1 cellular context compared by ENCODE assay signal in the genomic region with DNA sequence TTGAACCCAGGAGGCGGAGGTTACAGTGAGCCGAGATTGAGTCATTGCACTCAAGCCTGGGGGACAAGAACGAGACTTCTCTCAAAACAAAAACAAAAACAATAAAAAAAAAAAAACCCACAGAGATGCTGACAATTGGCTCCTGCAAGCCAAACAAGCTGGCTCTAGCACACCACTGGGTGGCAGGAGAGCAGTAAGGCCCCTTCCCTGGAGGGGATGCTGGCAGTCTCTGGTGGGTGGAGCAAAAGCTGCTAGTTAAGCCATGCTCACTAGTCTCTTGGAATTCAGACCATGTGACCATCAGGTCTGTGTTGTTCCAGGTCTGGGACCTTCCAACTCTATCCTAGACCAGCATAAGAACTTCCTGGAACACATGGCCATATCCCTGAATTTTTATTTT.
TF ChIP-seq lines count a peak whose summit lies in the region.

No MANE protein-coding gene starts in this region.

TF ChIP-seq in HCT116, 20 proteins besides CTCF, POLR2A, EP300 and RAD21 (continued from another document):
- TF ChIP-seq, protein P1, sequence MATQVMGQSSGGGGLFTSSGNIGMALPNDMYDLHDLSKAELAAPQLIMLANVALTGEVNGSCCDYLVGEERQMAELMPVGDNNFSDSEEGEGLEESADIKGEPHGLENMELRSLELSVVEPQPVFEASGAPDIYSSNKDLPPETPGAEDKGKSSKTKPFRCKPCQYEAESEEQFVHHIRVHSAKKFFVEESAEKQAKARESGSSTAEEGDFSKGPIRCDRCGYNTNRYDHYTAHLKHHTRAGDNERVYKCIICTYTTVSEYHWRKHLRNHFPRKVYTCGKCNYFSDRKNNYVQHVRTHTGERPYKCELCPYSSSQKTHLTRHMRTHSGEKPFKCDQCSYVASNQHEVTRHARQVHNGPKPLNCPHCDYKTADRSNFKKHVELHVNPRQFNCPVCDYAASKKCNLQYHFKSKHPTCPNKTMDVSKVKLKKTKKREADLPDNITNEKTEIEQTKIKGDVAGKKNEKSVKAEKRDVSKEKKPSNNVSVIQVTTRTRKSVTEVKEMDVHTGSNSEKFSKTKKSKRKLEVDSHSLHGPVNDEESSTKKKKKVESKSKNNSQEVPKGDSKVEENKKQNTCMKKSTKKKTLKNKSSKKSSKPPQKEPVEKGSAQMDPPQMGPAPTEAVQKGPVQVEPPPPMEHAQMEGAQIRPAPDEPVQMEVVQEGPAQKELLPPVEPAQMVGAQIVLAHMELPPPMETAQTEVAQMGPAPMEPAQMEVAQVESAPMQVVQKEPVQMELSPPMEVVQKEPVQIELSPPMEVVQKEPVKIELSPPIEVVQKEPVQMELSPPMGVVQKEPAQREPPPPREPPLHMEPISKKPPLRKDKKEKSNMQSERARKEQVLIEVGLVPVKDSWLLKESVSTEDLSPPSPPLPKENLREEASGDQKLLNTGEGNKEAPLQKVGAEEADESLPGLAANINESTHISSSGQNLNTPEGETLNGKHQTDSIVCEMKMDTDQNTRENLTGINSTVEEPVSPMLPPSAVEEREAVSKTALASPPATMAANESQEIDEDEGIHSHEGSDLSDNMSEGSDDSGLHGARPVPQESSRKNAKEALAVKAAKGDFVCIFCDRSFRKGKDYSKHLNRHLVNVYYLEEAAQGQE (IDR thresholded peaks at IDR 0.05; ENCODE audit: low read depth) = no peak
- no peak for TF ChIP-seq ZFX (IDR thresholded peaks at IDR 0.05)
TF ChIP-seq in HCT116: peak in this region for 0.
